In the genomic region with DNA sequence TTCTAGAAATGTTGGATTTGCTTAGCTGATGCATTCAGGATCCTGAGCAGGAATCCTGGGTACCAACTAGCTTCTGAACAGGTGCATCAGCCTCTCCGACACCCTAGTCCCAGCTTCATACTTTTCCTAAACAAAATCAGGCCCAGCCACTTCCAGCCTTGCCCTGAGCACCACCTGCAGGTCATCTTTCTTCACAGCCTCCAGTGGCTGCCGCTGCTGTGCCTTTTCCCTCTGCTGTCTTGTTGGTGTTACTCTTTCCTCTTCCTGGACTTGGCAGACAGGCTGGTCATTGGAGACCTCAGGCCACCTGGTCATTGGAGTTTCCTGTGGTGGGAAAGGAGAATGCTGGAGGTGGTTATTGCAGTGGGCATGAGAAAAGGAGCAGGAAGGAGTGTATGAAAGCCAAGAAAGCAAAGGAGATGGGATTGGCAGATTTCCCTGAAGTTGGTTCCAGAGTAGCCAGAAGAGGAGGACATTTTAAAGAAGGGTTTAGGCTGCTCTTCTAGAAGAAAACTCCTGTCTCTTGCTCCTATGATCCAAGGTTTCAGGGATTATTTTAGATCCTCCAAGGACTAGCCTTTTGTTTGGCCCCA, we compare ENCODE assay signal across 1 cellular context.
TF ChIP-seq lines count a peak whose summit lies in the region.

No MANE protein-coding gene starts in this region.

TF ChIP-seq in HepG2, 621 proteins besides CTCF, POLR2A, EP300 and RAD21 (continued from another document):
- no peak for TF ChIP-seq PHF20 (CRISPR knock-in tag; IDR thresholded peaks at IDR 0.05)
- no peak for TF ChIP-seq ZNF703 (CRISPR knock-in tag; IDR thresholded peaks at IDR 0.05; ENCODE audit: borderline replicate concordance)
- TF ChIP-seq, protein P1, sequence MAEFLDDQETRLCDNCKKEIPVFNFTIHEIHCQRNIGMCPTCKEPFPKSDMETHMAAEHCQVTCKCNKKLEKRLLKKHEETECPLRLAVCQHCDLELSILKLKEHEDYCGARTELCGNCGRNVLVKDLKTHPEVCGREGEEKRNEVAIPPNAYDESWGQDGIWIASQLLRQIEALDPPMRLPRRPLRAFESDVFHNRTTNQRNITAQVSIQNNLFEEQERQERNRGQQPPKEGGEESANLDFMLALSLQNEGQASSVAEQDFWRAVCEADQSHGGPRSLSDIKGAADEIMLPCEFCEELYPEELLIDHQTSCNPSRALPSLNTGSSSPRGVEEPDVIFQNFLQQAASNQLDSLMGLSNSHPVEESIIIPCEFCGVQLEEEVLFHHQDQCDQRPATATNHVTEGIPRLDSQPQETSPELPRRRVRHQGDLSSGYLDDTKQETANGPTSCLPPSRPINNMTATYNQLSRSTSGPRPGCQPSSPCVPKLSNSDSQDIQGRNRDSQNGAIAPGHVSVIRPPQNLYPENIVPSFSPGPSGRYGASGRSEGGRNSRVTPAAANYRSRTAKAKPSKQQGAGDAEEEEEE (CRISPR knock-in tag; IDR thresholded peaks at IDR 0.05; ENCODE audit: borderline replicate concordance): no peak
- TF ChIP-seq ZEB1 (IDR thresholded peaks at IDR 0.05; ENCODE audit: insufficient replicate concordance, low read depth): no peak
- TF ChIP-seq DNMT1 (CRISPR knock-in tag; IDR thresholded peaks at IDR 0.05): no peak
- no peak for TF ChIP-seq HOXA3 (CRISPR knock-in tag; IDR thresholded peaks at IDR 0.05)
- no peak for TF ChIP-seq TAF15 (IDR thresholded peaks at IDR 0.05; ENCODE audit: low read depth, low read length, poor library complexity, severe bottlenecking)
- TF ChIP-seq ZNF644 (CRISPR knock-in tag; IDR thresholded peaks at IDR 0.05; ENCODE audit: low read depth): no peak
- TF ChIP-seq ZNF7 (CRISPR knock-in tag; IDR thresholded peaks at IDR 0.05): no peak
- no peak for TF ChIP-seq ZNF326 (CRISPR knock-in tag; IDR thresholded peaks at IDR 0.05; ENCODE audit: borderline replicate concordance)
- TF ChIP-seq RFXANK (CRISPR knock-in tag; IDR thresholded peaks at IDR 0.05): no peak
- TF ChIP-seq SAP130 (CRISPR knock-in tag; IDR thresholded peaks at IDR 0.05; ENCODE audit: low read depth): peak; percentile 27; the same call in 1 of the 2 replicates
- TF ChIP-seq, protein P2, sequence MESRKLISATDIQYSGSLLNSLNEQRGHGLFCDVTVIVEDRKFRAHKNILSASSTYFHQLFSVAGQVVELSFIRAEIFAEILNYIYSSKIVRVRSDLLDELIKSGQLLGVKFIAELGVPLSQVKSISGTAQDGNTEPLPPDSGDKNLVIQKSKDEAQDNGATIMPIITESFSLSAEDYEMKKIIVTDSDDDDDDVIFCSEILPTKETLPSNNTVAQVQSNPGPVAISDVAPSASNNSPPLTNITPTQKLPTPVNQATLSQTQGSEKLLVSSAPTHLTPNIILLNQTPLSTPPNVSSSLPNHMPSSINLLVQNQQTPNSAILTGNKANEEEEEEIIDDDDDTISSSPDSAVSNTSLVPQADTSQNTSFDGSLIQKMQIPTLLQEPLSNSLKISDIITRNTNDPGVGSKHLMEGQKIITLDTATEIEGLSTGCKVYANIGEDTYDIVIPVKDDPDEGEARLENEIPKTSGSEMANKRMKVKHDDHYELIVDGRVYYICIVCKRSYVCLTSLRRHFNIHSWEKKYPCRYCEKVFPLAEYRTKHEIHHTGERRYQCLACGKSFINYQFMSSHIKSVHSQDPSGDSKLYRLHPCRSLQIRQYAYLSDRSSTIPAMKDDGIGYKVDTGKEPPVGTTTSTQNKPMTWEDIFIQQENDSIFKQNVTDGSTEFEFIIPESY (CRISPR knock-in tag; IDR thresholded peaks at IDR 0.05): peak; percentile 68; the same call in 1 of the 2 replicates
- TF ChIP-seq, protein P3, sequence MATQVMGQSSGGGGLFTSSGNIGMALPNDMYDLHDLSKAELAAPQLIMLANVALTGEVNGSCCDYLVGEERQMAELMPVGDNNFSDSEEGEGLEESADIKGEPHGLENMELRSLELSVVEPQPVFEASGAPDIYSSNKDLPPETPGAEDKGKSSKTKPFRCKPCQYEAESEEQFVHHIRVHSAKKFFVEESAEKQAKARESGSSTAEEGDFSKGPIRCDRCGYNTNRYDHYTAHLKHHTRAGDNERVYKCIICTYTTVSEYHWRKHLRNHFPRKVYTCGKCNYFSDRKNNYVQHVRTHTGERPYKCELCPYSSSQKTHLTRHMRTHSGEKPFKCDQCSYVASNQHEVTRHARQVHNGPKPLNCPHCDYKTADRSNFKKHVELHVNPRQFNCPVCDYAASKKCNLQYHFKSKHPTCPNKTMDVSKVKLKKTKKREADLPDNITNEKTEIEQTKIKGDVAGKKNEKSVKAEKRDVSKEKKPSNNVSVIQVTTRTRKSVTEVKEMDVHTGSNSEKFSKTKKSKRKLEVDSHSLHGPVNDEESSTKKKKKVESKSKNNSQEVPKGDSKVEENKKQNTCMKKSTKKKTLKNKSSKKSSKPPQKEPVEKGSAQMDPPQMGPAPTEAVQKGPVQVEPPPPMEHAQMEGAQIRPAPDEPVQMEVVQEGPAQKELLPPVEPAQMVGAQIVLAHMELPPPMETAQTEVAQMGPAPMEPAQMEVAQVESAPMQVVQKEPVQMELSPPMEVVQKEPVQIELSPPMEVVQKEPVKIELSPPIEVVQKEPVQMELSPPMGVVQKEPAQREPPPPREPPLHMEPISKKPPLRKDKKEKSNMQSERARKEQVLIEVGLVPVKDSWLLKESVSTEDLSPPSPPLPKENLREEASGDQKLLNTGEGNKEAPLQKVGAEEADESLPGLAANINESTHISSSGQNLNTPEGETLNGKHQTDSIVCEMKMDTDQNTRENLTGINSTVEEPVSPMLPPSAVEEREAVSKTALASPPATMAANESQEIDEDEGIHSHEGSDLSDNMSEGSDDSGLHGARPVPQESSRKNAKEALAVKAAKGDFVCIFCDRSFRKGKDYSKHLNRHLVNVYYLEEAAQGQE (IDR thresholded peaks at IDR 0.05; ENCODE audit: borderline replicate concordance in 1 of 2, low read depth in 1 of 2, low read length in 2 of 2): no peak
- no peak for TF ChIP-seq MEIS2 (CRISPR knock-in tag; IDR thresholded peaks at IDR 0.05)
- TF ChIP-seq ZNF260 (CRISPR knock-in tag; IDR thresholded peaks at IDR 0.05; ENCODE audit: borderline replicate concordance, low read depth): 0 out of 2 replicates have a peak, but pooled peaks have one; percentile 93
- TF ChIP-seq CREM (IDR thresholded peaks at IDR 0.05): no peak
- TF ChIP-seq CREM (CRISPR knock-in tag; IDR thresholded peaks at IDR 0.05): no peak
- no peak for TF ChIP-seq RXRA (CRISPR knock-in tag; IDR thresholded peaks at IDR 0.05)
- no peak for TF ChIP-seq NFIC (IDR thresholded peaks at IDR 0.05; ENCODE audit: low read length)
- TF ChIP-seq, protein P4, sequence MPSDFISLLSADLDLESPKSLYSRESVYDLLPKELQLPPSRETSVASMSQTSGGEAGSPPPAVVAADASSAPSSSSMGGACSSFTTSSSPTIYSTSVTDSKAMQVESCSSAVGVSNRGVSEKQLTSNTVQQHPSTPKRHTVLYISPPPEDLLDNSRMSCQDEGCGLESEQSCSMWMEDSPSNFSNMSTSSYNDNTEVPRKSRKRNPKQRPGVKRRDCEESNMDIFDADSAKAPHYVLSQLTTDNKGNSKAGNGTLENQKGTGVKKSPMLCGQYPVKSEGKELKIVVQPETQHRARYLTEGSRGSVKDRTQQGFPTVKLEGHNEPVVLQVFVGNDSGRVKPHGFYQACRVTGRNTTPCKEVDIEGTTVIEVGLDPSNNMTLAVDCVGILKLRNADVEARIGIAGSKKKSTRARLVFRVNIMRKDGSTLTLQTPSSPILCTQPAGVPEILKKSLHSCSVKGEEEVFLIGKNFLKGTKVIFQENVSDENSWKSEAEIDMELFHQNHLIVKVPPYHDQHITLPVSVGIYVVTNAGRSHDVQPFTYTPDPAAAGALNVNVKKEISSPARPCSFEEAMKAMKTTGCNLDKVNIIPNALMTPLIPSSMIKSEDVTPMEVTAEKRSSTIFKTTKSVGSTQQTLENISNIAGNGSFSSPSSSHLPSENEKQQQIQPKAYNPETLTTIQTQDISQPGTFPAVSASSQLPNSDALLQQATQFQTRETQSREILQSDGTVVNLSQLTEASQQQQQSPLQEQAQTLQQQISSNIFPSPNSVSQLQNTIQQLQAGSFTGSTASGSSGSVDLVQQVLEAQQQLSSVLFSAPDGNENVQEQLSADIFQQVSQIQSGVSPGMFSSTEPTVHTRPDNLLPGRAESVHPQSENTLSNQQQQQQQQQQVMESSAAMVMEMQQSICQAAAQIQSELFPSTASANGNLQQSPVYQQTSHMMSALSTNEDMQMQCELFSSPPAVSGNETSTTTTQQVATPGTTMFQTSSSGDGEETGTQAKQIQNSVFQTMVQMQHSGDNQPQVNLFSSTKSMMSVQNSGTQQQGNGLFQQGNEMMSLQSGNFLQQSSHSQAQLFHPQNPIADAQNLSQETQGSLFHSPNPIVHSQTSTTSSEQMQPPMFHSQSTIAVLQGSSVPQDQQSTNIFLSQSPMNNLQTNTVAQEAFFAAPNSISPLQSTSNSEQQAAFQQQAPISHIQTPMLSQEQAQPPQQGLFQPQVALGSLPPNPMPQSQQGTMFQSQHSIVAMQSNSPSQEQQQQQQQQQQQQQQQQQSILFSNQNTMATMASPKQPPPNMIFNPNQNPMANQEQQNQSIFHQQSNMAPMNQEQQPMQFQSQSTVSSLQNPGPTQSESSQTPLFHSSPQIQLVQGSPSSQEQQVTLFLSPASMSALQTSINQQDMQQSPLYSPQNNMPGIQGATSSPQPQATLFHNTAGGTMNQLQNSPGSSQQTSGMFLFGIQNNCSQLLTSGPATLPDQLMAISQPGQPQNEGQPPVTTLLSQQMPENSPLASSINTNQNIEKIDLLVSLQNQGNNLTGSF (CRISPR knock-in tag; IDR thresholded peaks at IDR 0.05): no peak
- 0 out of 2 replicates have a peak, but pooled peaks have one; percentile 16 for TF ChIP-seq ZNF652 (CRISPR knock-in tag; IDR thresholded peaks at IDR 0.05; ENCODE audit: borderline replicate concordance, low read depth)
- TF ChIP-seq, protein P5, sequence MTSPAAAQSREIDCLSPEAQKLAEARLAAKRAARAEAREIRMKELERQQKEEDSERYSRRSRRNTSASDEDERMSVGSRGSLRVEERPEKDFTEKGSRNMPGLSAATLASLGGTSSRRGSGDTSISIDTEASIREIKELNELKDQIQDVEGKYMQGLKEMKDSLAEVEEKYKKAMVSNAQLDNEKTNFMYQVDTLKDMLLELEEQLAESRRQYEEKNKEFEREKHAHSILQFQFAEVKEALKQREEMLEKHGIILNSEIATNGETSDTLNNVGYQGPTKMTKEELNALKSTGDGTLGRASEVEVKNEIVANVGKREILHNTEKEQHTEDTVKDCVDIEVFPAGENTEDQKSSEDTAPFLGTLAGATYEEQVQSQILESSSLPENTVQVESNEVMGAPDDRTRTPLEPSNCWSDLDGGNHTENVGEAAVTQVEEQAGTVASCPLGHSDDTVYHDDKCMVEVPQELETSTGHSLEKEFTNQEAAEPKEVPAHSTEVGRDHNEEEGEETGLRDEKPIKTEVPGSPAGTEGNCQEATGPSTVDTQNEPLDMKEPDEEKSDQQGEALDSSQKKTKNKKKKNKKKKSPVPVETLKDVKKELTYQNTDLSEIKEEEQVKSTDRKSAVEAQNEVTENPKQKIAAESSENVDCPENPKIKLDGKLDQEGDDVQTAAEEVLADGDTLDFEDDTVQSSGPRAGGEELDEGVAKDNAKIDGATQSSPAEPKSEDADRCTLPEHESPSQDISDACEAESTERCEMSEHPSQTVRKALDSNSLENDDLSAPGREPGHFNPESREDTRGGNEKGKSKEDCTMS (CRISPR knock-in tag; conservative IDR thresholded peaks at IDR 0.05): no peak
- TF ChIP-seq RARG (CRISPR knock-in tag; IDR thresholded peaks at IDR 0.05; ENCODE audit: low read depth): no peak
